ENCODE assay signal across 28 cellular contexts in the genomic region with DNA sequence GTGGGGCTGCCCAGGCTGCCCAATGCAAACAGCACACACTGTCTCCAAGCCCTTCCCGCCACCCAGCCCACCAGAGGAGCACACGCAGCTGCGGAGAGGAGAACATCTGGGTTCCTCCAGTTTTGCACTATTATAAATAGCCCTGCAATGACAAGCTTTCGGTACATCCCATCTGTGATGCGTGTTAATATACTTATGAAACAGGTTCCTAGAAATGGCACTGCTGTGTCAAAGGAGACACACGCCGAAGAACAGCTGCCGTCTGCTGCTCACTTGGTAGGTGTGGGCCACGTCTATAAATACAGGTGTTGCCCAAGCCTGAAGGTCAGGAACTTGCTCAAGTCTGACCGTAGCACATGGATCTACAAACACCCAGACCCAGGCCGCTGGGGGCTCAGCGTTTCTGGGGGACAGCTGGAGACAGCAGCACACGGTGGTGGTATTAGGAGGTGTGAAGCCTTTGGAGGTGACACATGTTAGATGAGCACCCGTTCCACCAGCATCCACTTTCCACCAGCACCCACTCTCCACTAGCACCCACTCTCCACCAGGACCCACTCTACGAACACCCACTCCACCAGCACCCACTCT. TPM values are rescaled to one million over a fixed set of nuclear protein-coding genes. Genes with fewer than 3 reads are reported as not detected.
"Had no signal": no experiment of that assay in that cellular context is flagged by ENCODE, and none has a peak within 500 bp of the region (broad histone marks: within the 10 kb centered on the region; RNA-seq: fewer than 3 reads in every experiment).

No MANE protein-coding gene starts in this region.

- H3K36me3 ChIP-seq: ascending aorta, cardiac muscle cell, esophagus squamous epithelium, heart right ventricle, lower lobe of right lung, transverse colon had no signal

- H3K27ac Mint-ChIP-seq: activated CD4-positive, alpha-beta memory T cell treated with anti-CD3 and anti-CD28 coated beads for 36 hours; activated naive CD4-positive, alpha-beta T cell treated with anti-CD3 and anti-CD28 coated beads, Interleukin-2, amount 10 ng/mL, durations not matched to agents 7 days and 5 days; activated naive CD8-positive, alpha-beta T cell treated with anti-CD3 and anti-CD28 coated beads, Interleukin-2, amount 10 ng/mL, durations not matched to agents 7 days and 5 days; natural killer cell; T-helper 2 cell treated with Interferon-gamma antibody and Interleukin-4, amounts not matched to agents 5 μg/mL and 100 μg/mL, for 36 hours had no signal

- H3K9me3 Mint-ChIP-seq: activated CD4-positive, alpha-beta memory T cell treated with anti-CD3 and anti-CD28 coated beads for 36 hours; activated naive CD4-positive, alpha-beta T cell treated with anti-CD3 and anti-CD28 coated beads, Interleukin-2, amount 10 ng/mL, durations not matched to agents 7 days and 5 days; activated naive CD8-positive, alpha-beta T cell treated with anti-CD3 and anti-CD28 coated beads, Interleukin-2, amount 10 ng/mL, durations not matched to agents 7 days and 5 days; natural killer cell; T-helper 2 cell treated with Interferon-gamma antibody and Interleukin-4, amounts not matched to agents 5 μg/mL and 100 μg/mL, for 36 hours had no signal

- H3K4me3 ChIP-seq: ascending aorta, cardiac muscle cell, coronary artery, esophagus squamous epithelium, heart right ventricle, lower lobe of right lung, psoas muscle, testis, transverse colon had no signal

- H3K27me3 ChIP-seq: ascending aorta, cardiac muscle cell, testis, transverse colon had no signal

- H3K4me3 Mint-ChIP-seq: activated CD4-positive, alpha-beta memory T cell treated with anti-CD3 and anti-CD28 coated beads for 36 hours; activated naive CD4-positive, alpha-beta T cell treated with anti-CD3 and anti-CD28 coated beads, Interleukin-2, amount 10 ng/mL, durations not matched to agents 7 days and 5 days; activated naive CD8-positive, alpha-beta T cell treated with anti-CD3 and anti-CD28 coated beads, Interleukin-2, amount 10 ng/mL, durations not matched to agents 7 days and 5 days; brain; natural killer cell; T-helper 2 cell treated with Interferon-gamma antibody and Interleukin-4, amounts not matched to agents 5 μg/mL and 100 μg/mL, for 36 hours had no signal

- H3K36me3 Mint-ChIP-seq: activated CD4-positive, alpha-beta memory T cell treated with anti-CD3 and anti-CD28 coated beads for 36 hours; activated naive CD4-positive, alpha-beta T cell treated with anti-CD3 and anti-CD28 coated beads, Interleukin-2, amount 10 ng/mL, durations not matched to agents 7 days and 5 days; activated naive CD8-positive, alpha-beta T cell treated with anti-CD3 and anti-CD28 coated beads, Interleukin-2, amount 10 ng/mL, durations not matched to agents 7 days and 5 days; natural killer cell had no signal

- H3K27ac ChIP-seq: ascending aorta, cardiac muscle cell, esophagus squamous epithelium, lower lobe of right lung, psoas muscle, testis had no signal

- ATAC-seq: activated CD4-positive, CD25-positive, alpha-beta regulatory T cell treated with anti-CD3 and anti-CD28 coated beads, Interleukin-2, amount 50 U/mL, for 24 hours; heart right ventricle; left lobe of liver; lower lobe of right lung; psoas muscle; right cardiac atrium had no signal

- H3K9me3 ChIP-seq: ascending aorta, esophagus squamous epithelium, heart right ventricle, lower lobe of right lung, psoas muscle, testis, transverse colon had no signal

- DNase-seq: activated CD4-positive, alpha-beta memory T cell treated with anti-CD3 and anti-CD28 coated beads for 36 hours; activated CD4-positive, alpha-beta T cell treated with anti-CD3 and anti-CD28 coated beads for 48 hours; activated CD8-positive, alpha-beta memory T cell treated with anti-CD3 and anti-CD28 coated beads, Interleukin-2, amount 50 U/mL, for 4 hours; activated gamma-delta T cell; activated naive CD4-positive, alpha-beta T cell treated with anti-CD3 and anti-CD28 coated beads, Interleukin-2, amount 10 ng/mL, durations not matched to agents 7 days and 5 days; activated naive CD8-positive, alpha-beta T cell treated with anti-CD3 and anti-CD28 coated beads, Interleukin-2, amount 10 ng/mL, durations not matched to agents 7 days and 5 days; activated T-cell treated with anti-CD3 and anti-CD28 coated beads, Interleukin-2, amount 50 U/mL, for 1 hour; esophagus squamous epithelium; foreskin melanocyte; kidney glomerular epithelial cell; lower lobe of right lung; mesendoderm; natural killer cell; psoas muscle; stimulated activated CD4-positive, alpha-beta T cell treated with anti-CD3 and anti-CD28 coated beads, Interleukin-2, amount 100 ng/mL, for 48 hours; stimulated activated naive CD4-positive, alpha-beta T cell treated with Interleukin-2 at 50 U/mL for 16 hours; T-helper 1 cell; testis; transverse colon had no signal

- H3K27me3 Mint-ChIP-seq: activated CD4-positive, alpha-beta memory T cell treated with anti-CD3 and anti-CD28 coated beads for 36 hours; activated naive CD8-positive, alpha-beta T cell treated with anti-CD3 and anti-CD28 coated beads, Interleukin-2, amount 10 ng/mL, durations not matched to agents 7 days and 5 days; brain had no signal

- H3K4me1 Mint-ChIP-seq: activated naive CD4-positive, alpha-beta T cell treated with anti-CD3 and anti-CD28 coated beads, Interleukin-2, amount 10 ng/mL, durations not matched to agents 7 days and 5 days; activated naive CD8-positive, alpha-beta T cell treated with anti-CD3 and anti-CD28 coated beads, Interleukin-2, amount 10 ng/mL, durations not matched to agents 7 days and 5 days; natural killer cell had no signal

RNA-seq across cellular contexts. Expression of a gene that starts 34.2 kb away (rescaled TPM):
- total RNA-seq: activated CD4-positive, alpha-beta memory T cell treated with anti-CD3 and anti-CD28 coated beads for 36 hours had no signal
